ENCODE assay signal across 1 cellular context in genomic region chr12:93669452-93669851, GRCh38.
TF ChIP-seq lines count a peak whose summit lies in the region.

No MANE protein-coding gene starts in this region.

TF ChIP-seq in K562, 482 proteins besides CTCF, POLR2A, EP300 and RAD21:
- TF ChIP-seq FOXJ3 (CRISPR knock-in tag; IDR thresholded peaks at IDR 0.05), result no peak
- TF ChIP-seq ZBTB33 (CRISPR knock-in tag; IDR thresholded peaks at IDR 0.05), result no peak
- no peak for TF ChIP-seq TBP (optimal IDR thresholded peaks at IDR 0.05; ENCODE audit: low read depth, low read length)
- TF ChIP-seq BCL6 (CRISPR knock-in tag; IDR thresholded peaks at IDR 0.05), result no peak
- no peak for TF ChIP-seq ZNF347 (CRISPR knock-in tag; IDR thresholded peaks at IDR 0.05; ENCODE audit: low read depth)
- TF ChIP-seq EHMT2 (IDR thresholded peaks at IDR 0.05), result no peak
- TF ChIP-seq RBM34 (IDR thresholded peaks at IDR 0.05; ENCODE audit: borderline replicate concordance, insufficient read depth, low read length), result no peak
- TF ChIP-seq SRSF7 (optimal IDR thresholded peaks at IDR 0.05; ENCODE audit: low read depth, low read length), result no peak
- TF ChIP-seq ZNF280A (IDR thresholded peaks at IDR 0.05; ENCODE audit: low read depth, partially characterized antibody), result peak; percentile 69
- TF ChIP-seq JUNB (CRISPR knock-in tag; conservative IDR thresholded peaks at IDR 0.05), result no peak
- TF ChIP-seq ZNF766 (CRISPR knock-in tag; conservative IDR thresholded peaks at IDR 0.05), result peak; percentile 43; the same call in 1 of the 2 replicates
- no peak for TF ChIP-seq ZNF41 (CRISPR knock-in tag; conservative IDR thresholded peaks at IDR 0.05)
- no peak for TF ChIP-seq BCOR (IDR thresholded peaks at IDR 0.05)
- peak; percentile 76 for TF ChIP-seq ZNF316 (IDR thresholded peaks at IDR 0.05)
- no peak for TF ChIP-seq THRA (IDR thresholded peaks at IDR 0.05)
- peak; percentile 71; the same call in 1 of the 2 replicates for TF ChIP-seq TRIM28 (IDR thresholded peaks at IDR 0.05)
- peak in 1 of 2 experiments; percentile 45; a peak in 1 of 4 replicates for TF ChIP-seq TRIM24 (IDR thresholded peaks at IDR 0.05)
- no peak for TF ChIP-seq HCFC1 (IDR thresholded peaks at IDR 0.05; ENCODE audit: low read depth, low read length)
- TF ChIP-seq HMG20B (CRISPR knock-in tag; IDR thresholded peaks at IDR 0.05), result no peak
- TF ChIP-seq ZBTB17 (CRISPR knock-in tag; IDR thresholded peaks at IDR 0.05), result no peak
- no peak for TF ChIP-seq SMARCA4 (IDR thresholded peaks at IDR 0.05)
- peak; percentile 24; the same call in 1 of the 2 replicates for TF ChIP-seq CC2D1A (IDR thresholded peaks at IDR 0.05)
- no peak for TF ChIP-seq ZNF609 (CRISPR knock-in tag; IDR thresholded peaks at IDR 0.05; ENCODE audit: borderline replicate concordance)
- no peak for TF ChIP-seq MEIS2 (IDR thresholded peaks at IDR 0.05; ENCODE audit: partially characterized antibody)
- no peak for TF ChIP-seq ZBTB5 (IDR thresholded peaks at IDR 0.05)
- TF ChIP-seq ID3 (CRISPR knock-in tag; IDR thresholded peaks at IDR 0.05), result no peak
- TF ChIP-seq ID3 (tag; IDR thresholded peaks at IDR 0.05), result no peak
- TF ChIP-seq MLX (CRISPR knock-in tag; conservative IDR thresholded peaks at IDR 0.05), result no peak
